1 cellular context compared by ENCODE assay signal in the genomic region with DNA sequence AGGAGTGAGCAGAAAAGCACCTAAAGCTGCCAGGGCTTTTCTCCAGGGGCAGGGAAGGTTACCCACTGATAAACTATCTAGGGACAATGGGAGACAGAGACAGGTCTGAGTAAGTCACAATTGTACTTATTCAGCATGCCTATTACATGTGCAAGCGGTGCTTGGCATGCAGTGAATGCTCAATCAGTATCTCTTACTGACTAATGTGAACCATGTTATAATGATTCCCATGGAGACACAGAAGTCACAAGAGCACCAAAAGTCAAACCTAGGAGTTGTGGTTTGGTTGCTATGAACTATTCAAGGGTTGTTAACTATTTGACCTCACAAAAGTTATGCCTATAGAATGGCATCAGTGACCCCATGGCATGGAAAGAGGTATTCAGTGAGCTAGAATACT.
TF ChIP-seq lines count a peak whose summit lies in the region.

No MANE protein-coding gene starts in this region.

TF ChIP-seq in GM12878, 131 proteins besides CTCF, POLR2A, EP300 and RAD21:
- no peak for TF ChIP-seq RCOR1 (conservative IDR thresholded peaks at IDR 0.05; ENCODE audit: low read depth, low read length)
